Comparison of ENCODE assay signal across 1 cellular context in the genomic region with DNA sequence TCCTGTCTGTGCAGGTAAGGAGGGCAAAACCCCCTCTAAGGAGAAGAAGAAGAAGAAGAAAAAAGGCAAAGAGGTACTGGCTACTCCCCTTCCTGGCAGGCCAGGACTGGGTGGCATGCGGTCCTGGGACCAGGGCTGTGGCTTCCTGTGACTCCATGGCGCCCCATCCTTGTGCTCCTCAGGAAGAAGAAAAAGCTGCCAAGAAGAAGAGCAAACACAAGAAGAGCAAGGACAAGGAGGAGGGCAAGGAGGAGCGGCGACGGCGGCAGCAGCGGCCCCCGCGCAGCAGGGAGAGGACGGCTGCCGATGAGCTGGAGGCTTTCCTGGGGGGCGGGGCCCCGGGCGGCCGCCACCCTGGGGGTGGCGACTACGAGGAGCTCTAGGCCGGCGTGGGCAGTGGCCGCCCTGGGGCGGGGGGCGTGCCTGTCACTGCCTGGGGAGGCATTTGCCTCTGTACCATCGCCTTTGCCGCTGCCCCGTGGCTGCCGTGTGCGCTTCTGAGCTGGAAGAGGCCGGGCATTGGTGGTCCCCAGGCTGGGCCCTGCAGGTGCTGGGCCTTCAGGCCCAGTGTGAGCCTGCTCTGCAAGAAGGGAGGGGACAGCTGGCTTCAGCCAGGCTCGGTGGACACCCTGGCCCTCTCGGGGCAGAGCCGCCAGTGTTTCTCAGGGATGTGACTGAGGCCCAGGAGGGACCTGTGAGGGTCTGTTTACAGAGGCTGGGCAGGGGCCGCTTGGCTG.
TF ChIP-seq lines count a peak whose summit lies in the region.

No MANE protein-coding gene starts in this region.

TF ChIP-seq in K562, 482 proteins besides CTCF, POLR2A, EP300 and RAD21 (continued from another document):
- TF ChIP-seq, protein P1, sequence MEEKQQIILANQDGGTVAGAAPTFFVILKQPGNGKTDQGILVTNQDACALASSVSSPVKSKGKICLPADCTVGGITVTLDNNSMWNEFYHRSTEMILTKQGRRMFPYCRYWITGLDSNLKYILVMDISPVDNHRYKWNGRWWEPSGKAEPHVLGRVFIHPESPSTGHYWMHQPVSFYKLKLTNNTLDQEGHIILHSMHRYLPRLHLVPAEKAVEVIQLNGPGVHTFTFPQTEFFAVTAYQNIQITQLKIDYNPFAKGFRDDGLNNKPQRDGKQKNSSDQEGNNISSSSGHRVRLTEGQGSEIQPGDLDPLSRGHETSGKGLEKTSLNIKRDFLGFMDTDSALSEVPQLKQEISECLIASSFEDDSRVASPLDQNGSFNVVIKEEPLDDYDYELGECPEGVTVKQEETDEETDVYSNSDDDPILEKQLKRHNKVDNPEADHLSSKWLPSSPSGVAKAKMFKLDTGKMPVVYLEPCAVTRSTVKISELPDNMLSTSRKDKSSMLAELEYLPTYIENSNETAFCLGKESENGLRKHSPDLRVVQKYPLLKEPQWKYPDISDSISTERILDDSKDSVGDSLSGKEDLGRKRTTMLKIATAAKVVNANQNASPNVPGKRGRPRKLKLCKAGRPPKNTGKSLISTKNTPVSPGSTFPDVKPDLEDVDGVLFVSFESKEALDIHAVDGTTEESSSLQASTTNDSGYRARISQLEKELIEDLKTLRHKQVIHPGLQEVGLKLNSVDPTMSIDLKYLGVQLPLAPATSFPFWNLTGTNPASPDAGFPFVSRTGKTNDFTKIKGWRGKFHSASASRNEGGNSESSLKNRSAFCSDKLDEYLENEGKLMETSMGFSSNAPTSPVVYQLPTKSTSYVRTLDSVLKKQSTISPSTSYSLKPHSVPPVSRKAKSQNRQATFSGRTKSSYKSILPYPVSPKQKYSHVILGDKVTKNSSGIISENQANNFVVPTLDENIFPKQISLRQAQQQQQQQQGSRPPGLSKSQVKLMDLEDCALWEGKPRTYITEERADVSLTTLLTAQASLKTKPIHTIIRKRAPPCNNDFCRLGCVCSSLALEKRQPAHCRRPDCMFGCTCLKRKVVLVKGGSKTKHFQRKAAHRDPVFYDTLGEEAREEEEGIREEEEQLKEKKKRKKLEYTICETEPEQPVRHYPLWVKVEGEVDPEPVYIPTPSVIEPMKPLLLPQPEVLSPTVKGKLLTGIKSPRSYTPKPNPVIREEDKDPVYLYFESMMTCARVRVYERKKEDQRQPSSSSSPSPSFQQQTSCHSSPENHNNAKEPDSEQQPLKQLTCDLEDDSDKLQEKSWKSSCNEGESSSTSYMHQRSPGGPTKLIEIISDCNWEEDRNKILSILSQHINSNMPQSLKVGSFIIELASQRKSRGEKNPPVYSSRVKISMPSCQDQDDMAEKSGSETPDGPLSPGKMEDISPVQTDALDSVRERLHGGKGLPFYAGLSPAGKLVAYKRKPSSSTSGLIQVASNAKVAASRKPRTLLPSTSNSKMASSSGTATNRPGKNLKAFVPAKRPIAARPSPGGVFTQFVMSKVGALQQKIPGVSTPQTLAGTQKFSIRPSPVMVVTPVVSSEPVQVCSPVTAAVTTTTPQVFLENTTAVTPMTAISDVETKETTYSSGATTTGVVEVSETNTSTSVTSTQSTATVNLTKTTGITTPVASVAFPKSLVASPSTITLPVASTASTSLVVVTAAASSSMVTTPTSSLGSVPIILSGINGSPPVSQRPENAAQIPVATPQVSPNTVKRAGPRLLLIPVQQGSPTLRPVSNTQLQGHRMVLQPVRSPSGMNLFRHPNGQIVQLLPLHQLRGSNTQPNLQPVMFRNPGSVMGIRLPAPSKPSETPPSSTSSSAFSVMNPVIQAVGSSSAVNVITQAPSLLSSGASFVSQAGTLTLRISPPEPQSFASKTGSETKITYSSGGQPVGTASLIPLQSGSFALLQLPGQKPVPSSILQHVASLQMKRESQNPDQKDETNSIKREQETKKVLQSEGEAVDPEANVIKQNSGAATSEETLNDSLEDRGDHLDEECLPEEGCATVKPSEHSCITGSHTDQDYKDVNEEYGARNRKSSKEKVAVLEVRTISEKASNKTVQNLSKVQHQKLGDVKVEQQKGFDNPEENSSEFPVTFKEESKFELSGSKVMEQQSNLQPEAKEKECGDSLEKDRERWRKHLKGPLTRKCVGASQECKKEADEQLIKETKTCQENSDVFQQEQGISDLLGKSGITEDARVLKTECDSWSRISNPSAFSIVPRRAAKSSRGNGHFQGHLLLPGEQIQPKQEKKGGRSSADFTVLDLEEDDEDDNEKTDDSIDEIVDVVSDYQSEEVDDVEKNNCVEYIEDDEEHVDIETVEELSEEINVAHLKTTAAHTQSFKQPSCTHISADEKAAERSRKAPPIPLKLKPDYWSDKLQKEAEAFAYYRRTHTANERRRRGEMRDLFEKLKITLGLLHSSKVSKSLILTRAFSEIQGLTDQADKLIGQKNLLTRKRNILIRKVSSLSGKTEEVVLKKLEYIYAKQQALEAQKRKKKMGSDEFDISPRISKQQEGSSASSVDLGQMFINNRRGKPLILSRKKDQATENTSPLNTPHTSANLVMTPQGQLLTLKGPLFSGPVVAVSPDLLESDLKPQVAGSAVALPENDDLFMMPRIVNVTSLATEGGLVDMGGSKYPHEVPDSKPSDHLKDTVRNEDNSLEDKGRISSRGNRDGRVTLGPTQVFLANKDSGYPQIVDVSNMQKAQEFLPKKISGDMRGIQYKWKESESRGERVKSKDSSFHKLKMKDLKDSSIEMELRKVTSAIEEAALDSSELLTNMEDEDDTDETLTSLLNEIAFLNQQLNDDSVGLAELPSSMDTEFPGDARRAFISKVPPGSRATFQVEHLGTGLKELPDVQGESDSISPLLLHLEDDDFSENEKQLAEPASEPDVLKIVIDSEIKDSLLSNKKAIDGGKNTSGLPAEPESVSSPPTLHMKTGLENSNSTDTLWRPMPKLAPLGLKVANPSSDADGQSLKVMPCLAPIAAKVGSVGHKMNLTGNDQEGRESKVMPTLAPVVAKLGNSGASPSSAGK (IDR thresholded peaks at IDR 0.05), result no peak
- TF ChIP-seq ZFP1 (CRISPR knock-in tag; IDR thresholded peaks at IDR 0.05), result no peak
TF ChIP-seq in K562: peak in this region for 24.
